In genomic region chr19:48041877-48042580, GRCh38 we compare ENCODE assay signal across 19 cellular contexts. TPM values are rescaled to one million over a fixed set of nuclear protein-coding genes. Genes with fewer than 3 reads are reported as not detected.
DNase-seq lines count a peak whose midpoint lies in the region; ATAC-seq, FAIRE-seq and TF ChIP-seq lines count a peak whose summit lies in the region.
"Had no signal": no experiment of that assay in that cellular context is flagged by ENCODE, and none has a peak within 500 bp of the region (broad histone marks: within the 10 kb centered on the region; RNA-seq: fewer than 3 reads in every experiment).

No MANE protein-coding gene starts in this region.

- intact Hi-C loops in activated CD4-positive, alpha-beta T cell treated with anti-CD3 and anti-CD28 coated beads for 36 hours (cut with DNase I, micrococcal nuclease): no loop called here

- no peak for TF ChIP-seq RAD21 in A549 (conservative IDR thresholded peaks at IDR 0.05 in 1 of 2, IDR thresholded peaks at IDR 0.05 in 1 of 2)

- no peaks in the 10 kb centered on the region for H3K36me3 ChIP-seq in HEK293 (ENCODE audit: control insufficient read depth in 2 of 2, insufficient read depth in 1 of 2, low read length in 2 of 2)
- H3K36me3 ChIP-seq: HAP-1 had no signal

- DNase-seq in A549 (ENCODE audit: low read depth in 1 of 2, low spot score in 1 of 2) (no peak), memory B cell (ENCODE audit: low spot score in 2 of 2) (no peak), NK-92 (lab: John Stamatoyannopoulos, UW; ENCODE audit: unreplicated experiment) (no peak)
- no peak for DNase-seq in activated CD4-positive, alpha-beta T cell treated with anti-CD3 and anti-CD28 coated beads for 36 hours
- DNase-seq: 8988T; C1 segment of cervical spinal cord; CD4-positive, alpha-beta memory T cell; COR-L47; DMS153; DND-41 had no signal

- TF ChIP-seq CTCF in A549 (IDR thresholded peaks at IDR 0.05): no peak
- TF ChIP-seq CTCF in HEK293 (tag by site-specific recombination; IDR thresholded peaks at IDR 0.05): no peak

- no peaks in the 10 kb centered on the region for H3K4me1 Mint-ChIP-seq in memory B cell
- no peaks in the 10 kb centered on the region for H3K4me1 Mint-ChIP-seq in activated CD4-positive, alpha-beta T cell treated with anti-CD3 and anti-CD28 coated beads for 36 hours
- H3K4me1 Mint-ChIP-seq: CD4-positive, alpha-beta memory T cell; GM23338 had no signal

- H3K27ac Mint-ChIP-seq in memory B cell: no peak overlapping the region
- H3K27ac Mint-ChIP-seq in activated CD4-positive, alpha-beta T cell treated with anti-CD3 and anti-CD28 coated beads for 36 hours: no peak overlapping the region
- H3K27ac Mint-ChIP-seq: CD4-positive, alpha-beta memory T cell; GM23338 had no signal

- H3K36me3 Mint-ChIP-seq in memory B cell: peaks cover 3% of the 10 kb centered on the region
- H3K36me3 Mint-ChIP-seq in activated CD4-positive, alpha-beta T cell treated with anti-CD3 and anti-CD28 coated beads for 36 hours (ENCODE audit: low read depth): no peaks in the 10 kb centered on the region
- H3K36me3 Mint-ChIP-seq: CD4-positive, alpha-beta memory T cell had no signal

- H3K9me3 ChIP-seq in A549 (peaks cover 35% of the 10 kb centered on the region), HEK293 (ENCODE audit: control insufficient read depth, insufficient read depth, low read depth, low read length) (no peaks in the 10 kb centered on the region)
- H3K9me3 ChIP-seq: HAP-1 had no signal

- H3K27ac ChIP-seq in A549 (no peak overlapping the region), HEK293 (ENCODE audit: extremely low read depth, low read depth, low read length) (no peak overlapping the region)

- POLR2A ChIA-PET in A549 (lab: Yijun Ruan, JAX): no interaction called here
- POLR2A ChIA-PET in HEK293 (lab: Yijun Ruan, JAX): no interaction called here
- POLR2A ChIA-PET in activated CD4-positive, alpha-beta T cell treated with anti-CD3 and anti-CD28 coated beads for 36 hours (lab: Charles Lee): no interaction called here

- TF ChIP-seq POLR2A in A549 (IDR thresholded peaks at IDR 0.05; ENCODE audit: low read length): no peak

- H3K4me1 ChIP-seq in A549: no peaks in the 10 kb centered on the region
- no peaks in the 10 kb centered on the region for H3K4me1 ChIP-seq in HEK293 (ENCODE audit: control insufficient read depth, insufficient read depth, low read length)
- H3K4me1 ChIP-seq: HAP-1 had no signal

- H3K4me2 ChIP-seq in A549: no peak overlapping the region
- H3K4me2 ChIP-seq: GM23338 had no signal

- no peak overlapping the region for H3K4me3 ChIP-seq in A549
- H3K4me3 ChIP-seq in HEK293 (ENCODE audit: low read depth, low read length): no peak overlapping the region
- H3K4me3 ChIP-seq: GM23338, HAP-1 had no signal

- CTCF ChIA-PET in A549 (lab: Yijun Ruan, JAX) (interaction anchor here (1.2 kb wide), 1 partner anchor 78 kb away, joined by 4 read pairs; no protein-coding TSS in a partner anchor), HEK293 (lab: Yijun Ruan, JAX) (interaction anchor here (1.5 kb wide), 1 partner anchor 79 kb away, joined by 7 read pairs; no protein-coding TSS in a partner anchor)
- CTCF ChIA-PET in activated CD4-positive, alpha-beta T cell treated with anti-CD3 and anti-CD28 coated beads for 36 hours (lab: Charles Lee): interaction anchor here (0.6 kb wide), 1 partner anchor 15 kb away, joined by 5 read pairs; no protein-coding TSS in a partner anchor

- H3K27me3 Mint-ChIP-seq in memory B cell: peaks cover 21% of the 10 kb centered on the region
- H3K27me3 Mint-ChIP-seq in activated CD4-positive, alpha-beta T cell treated with anti-CD3 and anti-CD28 coated beads for 36 hours: peaks cover 32% of the 10 kb centered on the region

- TF ChIP-seq EP300 in A549 (IDR thresholded peaks at IDR 0.05): no peak

- peak overlapping the region; percentile 19 for H3K4me3 Mint-ChIP-seq in memory B cell
- no peak overlapping the region for H3K4me3 Mint-ChIP-seq in activated CD4-positive, alpha-beta T cell treated with anti-CD3 and anti-CD28 coated beads for 36 hours
- H3K4me3 Mint-ChIP-seq: CD4-positive, alpha-beta memory T cell; GM23338 had no signal

- 31% methylated on average over 2 of the region's 2 CpGs for WGBS in A549 (ENCODE audit: missing lambda C conversion rate)

- H3K9me3 Mint-ChIP-seq in memory B cell: peaks cover 6% of the 10 kb centered on the region
- peaks cover 2% of the 10 kb centered on the region for H3K9me3 Mint-ChIP-seq in activated CD4-positive, alpha-beta T cell treated with anti-CD3 and anti-CD28 coated beads for 36 hours (ENCODE audit: low read depth)

- peak in 1 of 2 experiments; percentile 31; a peak in 1 of 6 replicates for ATAC-seq in A549
- no peak for ATAC-seq in memory B cell (ENCODE audit: low read depth)
- ATAC-seq in HG03342 (IDR thresholded peaks at IDR 0.05; ENCODE audit: unreplicated experiment): no peak
- no peak for ATAC-seq in activated CD4-positive, alpha-beta T cell treated with anti-CD3 and anti-CD28 coated beads for 36 hours
- ATAC-seq: GM23338 had no signal

- FAIRE-seq in A549 (lab: Jason Lieb, UNC): no peak
- FAIRE-seq: G401.6, GM12892, H54 had no signal

TF ChIP-seq in A549, 52 proteins besides CTCF, POLR2A, EP300 and RAD21:
- TF ChIP-seq HEYL (CRISPR knock-in tag; IDR thresholded peaks at IDR 0.05): no peak
- TF ChIP-seq ZFP36 (IDR thresholded peaks at IDR 0.05; ENCODE audit: borderline replicate concordance, partially characterized antibody): peak; percentile 47
- no peak for TF ChIP-seq RCOR1 (IDR thresholded peaks at IDR 0.05; ENCODE audit: low read depth, low read length)
- TF ChIP-seq CEBPB (IDR thresholded peaks at IDR 0.05): no peak
- no peak for TF ChIP-seq KDM5A (IDR thresholded peaks at IDR 0.05)
- no peak for TF ChIP-seq MYC (IDR thresholded peaks at IDR 0.05; ENCODE audit: borderline replicate concordance, low read length)
- no peak for TF ChIP-seq PBX3 (IDR thresholded peaks at IDR 0.05)
- no peak for TF ChIP-seq GATA3 (IDR thresholded peaks at IDR 0.05; ENCODE audit: borderline replicate concordance)
- no peak for TF ChIP-seq RNF2 (IDR thresholded peaks at IDR 0.05; ENCODE audit: borderline replicate concordance, low read depth)
TF ChIP-seq in A549: peak in this region for 1.

TF ChIP-seq in HEK293, 187 proteins besides CTCF, POLR2A, EP300 and RAD21:
- TF ChIP-seq ZNF768 (tag by site-specific recombination; IDR thresholded peaks at IDR 0.05): 0 out of 2 replicates have a peak, but pooled peaks have one; percentile 38
- no peak for TF ChIP-seq ZSCAN4 (tag by site-specific recombination; IDR thresholded peaks at IDR 0.05)

RNA-seq across cellular contexts. Expression of gene CABP5, which starts 1.9 kb away (rescaled TPM):
- polyA plus RNA-seq in A549 (2011; rRNA removed) (not detected in 2 replicates), A549 (2017; fragmentation: RNase III; extraction: RNeasy Plus Mini Kit Qiagen cat#74134 plus additional on column Dnase treatment) (not detected in 3 replicates)
- polyA plus RNA-seq in A549 (2012; cell fraction: cytosol; rRNA removed): not detected in 2 replicates
- polyA plus RNA-seq in A549 (2012; cell fraction: nucleus; rRNA removed): not detected in 2 replicates
- polyA minus RNA-seq in A549 (2011; rRNA and poly(A)+ RNA removed): not detected in 2 replicates
- not detected for total RNA-seq in activated CD4-positive, alpha-beta T cell treated with anti-CD3 and anti-CD28 coated beads for 36 hours
- total RNA-seq: A673; CD4-positive, alpha-beta memory T cell; GM23338 had no signal
- polyA plus RNA-seq: BJ; CD4-positive, alpha-beta memory T cell; GM23338 had no signal

RNA-seq across cellular contexts. Expression of gene ELSPBP1, which starts 47.6 kb away (rescaled TPM):
- polyA plus RNA-seq in A549 (2011; rRNA removed): not detected in 2 replicates
- not detected in 2 replicates for polyA plus RNA-seq in A549 (2012; cell fraction: cytosol; rRNA removed)
- polyA plus RNA-seq in A549 (2012; cell fraction: nucleus; rRNA removed): not detected in 2 replicates
- polyA plus RNA-seq in A549 (2017; fragmentation: RNase III; extraction: RNeasy Plus Mini Kit Qiagen cat#74134 plus additional on column Dnase treatment): not detected in 3 replicates
- polyA minus RNA-seq in A549 (2011; rRNA and poly(A)+ RNA removed): not detected in 2 replicates
- total RNA-seq in activated CD4-positive, alpha-beta T cell treated with anti-CD3 and anti-CD28 coated beads for 36 hours: not detected
- total RNA-seq: CD4-positive, alpha-beta memory T cell; GM23338 had no signal
- polyA plus RNA-seq: BJ; CD4-positive, alpha-beta memory T cell; GM23338 had no signal

RNA-seq across cellular contexts. Expression of gene BSPH1, which starts 50.1 kb away (rescaled TPM):
- not detected in 2 replicates for polyA plus RNA-seq in A549 (2011; rRNA removed)
- polyA plus RNA-seq in A549 (2012; cell fraction: cytosol; rRNA removed): not detected in 2 replicates
- not detected in 2 replicates for polyA plus RNA-seq in A549 (2012; cell fraction: nucleus; rRNA removed)
- polyA plus RNA-seq in A549 (2017; fragmentation: RNase III; extraction: RNeasy Plus Mini Kit Qiagen cat#74134 plus additional on column Dnase treatment): not detected in 3 replicates
- polyA minus RNA-seq in A549 (2011; rRNA and poly(A)+ RNA removed): not detected in 2 replicates
- total RNA-seq in activated CD4-positive, alpha-beta T cell treated with anti-CD3 and anti-CD28 coated beads for 36 hours: not detected
- total RNA-seq: A673; CD4-positive, alpha-beta memory T cell; GM23338 had no signal
- polyA plus RNA-seq: BJ; CD4-positive, alpha-beta memory T cell; GM23338 had no signal
